Comparison of ENCODE assay signal across 22 cellular contexts in the genomic region with DNA sequence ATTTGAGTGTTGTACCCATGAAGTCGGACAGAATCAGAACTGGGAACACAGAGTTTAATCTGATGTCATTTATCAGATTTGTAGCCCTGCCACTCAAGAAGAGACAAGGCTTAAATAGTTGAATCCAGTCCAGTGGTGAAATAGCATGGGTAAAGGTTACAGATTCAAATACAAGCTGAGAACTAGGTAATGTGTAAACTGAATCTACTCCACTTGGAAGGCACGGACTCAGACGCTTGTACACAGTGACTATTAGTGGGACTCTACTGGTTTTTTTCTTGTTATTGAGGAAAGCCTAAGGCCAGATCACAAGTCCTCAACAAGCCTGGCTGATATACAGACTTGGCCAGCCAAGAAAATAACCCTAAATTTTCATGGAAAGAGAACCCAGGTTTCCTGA.
"Had no signal": no experiment of that assay in that cellular context is flagged by ENCODE, and none has a peak within 500 bp of the region (broad histone marks: within the 10 kb centered on the region; RNA-seq: fewer than 3 reads in every experiment).

No MANE protein-coding gene starts in this region.

- H3K9me3 ChIP-seq: colonic mucosa, gastrocnemius medialis, prostate gland, spleen, suprapubic skin had no signal

- ATAC-seq: effector memory CD8-positive, alpha-beta T cell; gastrocnemius medialis; naive thymus-derived CD4-positive, alpha-beta T cell; right cardiac atrium; stimulated activated memory B cell treated with anti-CD40 and anti-IgM and Interleukin-4, amounts not matched to agents 10 μg/mL and 1 μg/mL and 100 μg/mL, for 72 hours; stimulated activated naive CD8-positive, alpha-beta T cell treated with anti-CD3 and anti-CD28 coated beads, Interleukin-15, Interleukin-2, amounts not matched to agents 100 U/mL and 50 U/mL, for 24 hours had no signal

- H3K27ac Mint-ChIP-seq: effector memory CD8-positive, alpha-beta T cell; naive thymus-derived CD4-positive, alpha-beta T cell; stimulated activated memory B cell treated with anti-CD40 and anti-IgM and Interleukin-4, amounts not matched to agents 10 μg/mL and 1 μg/mL and 100 μg/mL, for 72 hours had no signal

- H3K27me3 ChIP-seq: colonic mucosa, gastrocnemius medialis, spleen, suprapubic skin had no signal

- DNase-seq: colonic mucosa; dermis blood vessel endothelial cell; effector memory CD8-positive, alpha-beta T cell; foreskin fibroblast; gastrocnemius medialis; head of caudate nucleus; mammary epithelial cell; mesendoderm; midbrain; naive thymus-derived CD4-positive, alpha-beta T cell; nephron progenitor cell; nucleus accumbens; right cardiac atrium; spleen; stimulated activated CD4-positive, alpha-beta T cell treated with anti-CD3 and anti-CD28 coated beads, Interleukin-4, amount 100 ng/mL, for 4 hours; stimulated activated naive CD8-positive, alpha-beta T cell treated with anti-CD3 and anti-CD28 coated beads, Interleukin-15, Interleukin-2, amounts not matched to agents 100 U/mL and 50 U/mL, for 24 hours; trophoblast cell had no signal

- H3K4me1 Mint-ChIP-seq: central memory CD8-positive, alpha-beta T cell had no signal

- H3K4me3 Mint-ChIP-seq: central memory CD8-positive, alpha-beta T cell; effector memory CD8-positive, alpha-beta T cell; naive thymus-derived CD4-positive, alpha-beta T cell; nephron progenitor cell; stimulated activated memory B cell treated with anti-CD40 and anti-IgM and Interleukin-4, amounts not matched to agents 10 μg/mL and 1 μg/mL and 100 μg/mL, for 72 hours had no signal

- H3K4me1 ChIP-seq: colonic mucosa, gastrocnemius medialis, prostate gland, spleen, suprapubic skin had no signal

- H3K36me3 Mint-ChIP-seq: naive thymus-derived CD4-positive, alpha-beta T cell; stimulated activated memory B cell treated with anti-CD40 and anti-IgM and Interleukin-4, amounts not matched to agents 10 μg/mL and 1 μg/mL and 100 μg/mL, for 72 hours had no signal

- H3K27ac ChIP-seq: colonic mucosa, gastrocnemius medialis, prostate gland, skin epidermis, spleen, suprapubic skin had no signal

- H3K4me3 ChIP-seq: colonic mucosa, gastrocnemius medialis, prostate gland, skin epidermis, spleen, suprapubic skin had no signal

- H3K9me3 Mint-ChIP-seq: central memory CD8-positive, alpha-beta T cell; effector memory CD8-positive, alpha-beta T cell; nephron progenitor cell; stimulated activated memory B cell treated with anti-CD40 and anti-IgM and Interleukin-4, amounts not matched to agents 10 μg/mL and 1 μg/mL and 100 μg/mL, for 72 hours had no signal

- H3K36me3 ChIP-seq: colonic mucosa, gastrocnemius medialis, prostate gland had no signal
